ENCODE assay signal across 8 cellular contexts in the genomic region with DNA sequence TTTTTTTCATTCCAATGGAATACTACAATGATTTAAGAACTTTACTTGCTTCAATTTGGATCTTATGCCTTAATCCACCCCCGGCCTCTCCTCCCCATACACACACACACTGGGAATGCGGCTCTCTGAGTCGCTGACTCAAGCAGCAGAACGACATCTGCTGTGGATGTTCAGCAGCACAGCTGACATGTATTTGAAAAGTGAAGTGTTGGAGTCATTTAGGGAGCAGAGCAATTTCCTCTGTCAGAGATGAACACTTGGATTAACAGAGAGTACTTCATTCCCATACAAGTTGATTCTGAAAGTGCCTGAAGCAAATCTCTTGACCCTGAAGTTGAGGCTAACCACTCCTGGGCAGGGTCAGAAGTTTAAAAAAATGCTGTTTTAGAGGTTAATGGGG. TPM values are rescaled to one million over a fixed set of nuclear protein-coding genes. Genes with fewer than 3 reads are reported as not detected.
A peak's percentile ranks its signal among the peaks of the same experiment; 100 is the strongest.
DNase-seq lines count a peak whose midpoint lies in the region; ATAC-seq and TF ChIP-seq lines count a peak whose summit lies in the region.

No MANE protein-coding gene starts in this region.

- peak; percentile 50 for TF ChIP-seq CTCF in astrocyte of the cerebellum (IDR thresholded peaks at IDR 0.05; ENCODE audit: low read depth, low read length, missing control alignments)
- TF ChIP-seq CTCF in suprapubic skin (IDR thresholded peaks at IDR 0.05), result peak in 1 of 2 donors; percentile 21

- no peak for TF ChIP-seq EP300 in suprapubic skin (IDR thresholded peaks at IDR 0.05)

- H3K4me3 ChIP-seq in astrocyte of the cerebellum (ENCODE audit: low read depth, low read length), result no peak overlapping the region
- H3K4me3 ChIP-seq in suprapubic skin, result no peak overlapping the region

- H3K36me3 ChIP-seq in suprapubic skin, result no peaks in the 10 kb centered on the region

- in situ Hi-C loops in astrocyte of the cerebellum (cut with HindIII; ENCODE audit: low sequenced_read_pairs), result no loop called here

- H3K9me3 ChIP-seq in suprapubic skin, result no peaks in the 10 kb centered on the region

- ATAC-seq in HG02571 (IDR thresholded peaks at IDR 0.05; ENCODE audit: unreplicated experiment), result no peak

- H3K27ac ChIP-seq in suprapubic skin, result peak overlapping the region; percentile 33

- no peaks in the 10 kb centered on the region for H3K27me3 ChIP-seq in suprapubic skin

- DNase-seq in HS-27A (ENCODE audit: low read depth), result peak; percentile 39
- DNase-seq in astrocyte of the cerebellum (ENCODE audit: low read depth), result peak; percentile 59
- DNase-seq in islet precursor cell, result peak; percentile 91
- DNase-seq in suprapubic skin (ENCODE audit: low spot score in 2 of 2), result no peak
- DNase-seq in HuH-7 (ENCODE audit: low spot score), result no peak
- DNase-seq in SW480 (ENCODE audit: low spot score), result no peak
- DNase-seq in activated CD4-positive, alpha-beta T cell treated with anti-CD3 and anti-CD28 coated beads for 1 hour, result no peak

- TF ChIP-seq POLR2A in suprapubic skin (IDR thresholded peaks at IDR 0.05), result no peak

- peaks cover 8% of the 10 kb centered on the region for H3K4me1 ChIP-seq in suprapubic skin

- WGBS in suprapubic skin, result 37% methylated on average over 4 of the region's 4 CpGs

RNA-seq across cellular contexts. Expression of a gene that starts 27.9 kb away (rescaled TPM):
- 10 to 100 TPM; 10.4 to 44.0 (median 23.6) TPM for total RNA-seq in suprapubic skin

Comparison
In these comparisons a context has a peak if more than half of its experiments do, and no peak if none do; other contexts are left out.
1. DNase-seq: peak in HS-27A (single experiment), astrocyte of the cerebellum (single experiment) and islet precursor cell (single experiment); none in suprapubic skin (0 of 2), HuH-7 (single experiment), SW480 (single experiment) and activated CD4-positive, alpha-beta T cell treated with anti-CD3 and anti-CD28 coated beads for 1 hour (single experiment).